1 cellular context compared by ENCODE assay signal in genomic region chr4:71827811-71828210, GRCh38.
TF ChIP-seq lines count a peak whose summit lies in the region.

No MANE protein-coding gene starts in this region.

TF ChIP-seq in WTC11, 78 proteins besides CTCF, POLR2A, EP300 and RAD21 (continued from another document):
- TF ChIP-seq, protein P1, sequence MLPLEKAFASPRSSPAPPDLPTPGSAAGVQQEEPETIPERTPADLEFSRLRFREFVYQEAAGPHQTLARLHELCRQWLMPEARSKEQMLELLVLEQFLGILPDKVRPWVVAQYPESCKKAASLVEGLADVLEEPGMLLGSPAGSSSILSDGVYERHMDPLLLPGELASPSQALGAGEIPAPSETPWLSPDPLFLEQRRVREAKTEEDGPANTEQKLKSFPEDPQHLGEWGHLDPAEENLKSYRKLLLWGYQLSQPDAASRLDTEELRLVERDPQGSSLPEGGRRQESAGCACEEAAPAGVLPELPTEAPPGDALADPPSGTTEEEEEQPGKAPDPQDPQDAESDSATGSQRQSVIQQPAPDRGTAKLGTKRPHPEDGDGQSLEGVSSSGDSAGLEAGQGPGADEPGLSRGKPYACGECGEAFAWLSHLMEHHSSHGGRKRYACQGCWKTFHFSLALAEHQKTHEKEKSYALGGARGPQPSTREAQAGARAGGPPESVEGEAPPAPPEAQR (CRISPR knock-in tag; IDR thresholded peaks at IDR 0.05) = no peak
